In genomic region chr5:126369083-126369482, GRCh38 we compare ENCODE assay signal across 26 cellular contexts. TPM values are rescaled to one million over a fixed set of nuclear protein-coding genes. Genes with fewer than 3 reads are reported as not detected.
DNase-seq lines count a peak whose midpoint lies in the region; ATAC-seq and TF ChIP-seq lines count a peak whose summit lies in the region.
"Had no signal": no experiment of that assay in that cellular context is flagged by ENCODE, and none has a peak within 500 bp of the region (broad histone marks: within the 10 kb centered on the region; RNA-seq: fewer than 3 reads in every experiment).

No MANE protein-coding gene starts in this region.

- no peak overlapping the region for H3K14ac ChIP-seq in mesenchymal stem cell (ENCODE audit: low read length in 2 of 2)

- H3K4me1 Mint-ChIP-seq in endodermal cell = peaks cover 40% of the 10 kb centered on the region

- H3K79me2 ChIP-seq in PC-9 (ENCODE audit: low read depth) = no peaks in the 10 kb centered on the region

- H3K4me2 ChIP-seq in PC-9 = peak overlapping the region; percentile 66
- no peak overlapping the region for H3K4me2 ChIP-seq in mesenchymal stem cell (ENCODE audit: low read length, poor library complexity, severe bottlenecking)

- H3K4me1 ChIP-seq in PC-9 (replicated peaks; ENCODE audit: insufficient read depth) (peaks cover 66% of the 10 kb centered on the region), endodermal cell (ENCODE audit: control insufficient read depth, insufficient read depth, low read length) (peaks cover 6% of the 10 kb centered on the region), mesenchymal stem cell (ENCODE audit: control insufficient read depth, insufficient read depth, low read depth, low read length) (peaks cover 10% of the 10 kb centered on the region)
- H3K4me1 ChIP-seq: psoas muscle had no signal

- intact Hi-C loops in PC-9 (cut with micrococcal nuclease; ENCODE audit: unreplicated experiment) = no loop called here

- in situ Hi-C loops in ACHN (cut with HindIII; ENCODE audit: low pct_ligation_motif_present, low pct_unique_long_range_greater_than_20kb, low sequenced_read_pairs) = loop anchor here (25.0 kb wide), 1 partner anchor 168 kb away; no protein-coding TSS in a partner anchor

- H3K4me3 ChIP-seq in PC-9 (no peak overlapping the region), endodermal cell (ENCODE audit: low read length) (no peak overlapping the region), mesenchymal stem cell (ENCODE audit: insufficient read depth in 1 of 2, low read depth in 1 of 2, low read length in 2 of 2) (no peak overlapping the region)
- H3K4me3 ChIP-seq: adrenal gland, psoas muscle, SJSA1, thyroid gland had no signal

- H3K18ac ChIP-seq in mesenchymal stem cell (ENCODE audit: low read depth in 1 of 2, low read length in 2 of 2) = no peak overlapping the region

- no peaks in the 10 kb centered on the region for H3K36me3 ChIP-seq in PC-9 (ENCODE audit: low read depth)
- no peaks in the 10 kb centered on the region for H3K36me3 ChIP-seq in endodermal cell (ENCODE audit: control insufficient read depth, insufficient read depth, low read length)
- H3K36me3 ChIP-seq in mesenchymal stem cell (ENCODE audit: control insufficient read depth in 1 of 2, insufficient read depth in 2 of 2, low read depth in 1 of 2, low read length in 2 of 2) = no peaks in the 10 kb centered on the region
- H3K36me3 ChIP-seq: adrenal gland, SJSA1, thyroid gland had no signal

- 94% methylated on average over 2 of the region's 2 CpGs; no CpG with 5 or more reads in 1 of the 2 experiments for WGBS in endodermal cell (ENCODE audit: insufficient coverage in 1 of 2, insufficient read length in 1 of 2), 2 experiments
- WGBS in mesenchymal stem cell = no CpG with 5 or more reads among the region's 2 CpGs

- no peak overlapping the region for H2BK120ac ChIP-seq in mesenchymal stem cell (ENCODE audit: low read depth, low read length)

- no peaks in the 10 kb centered on the region for H4K20me1 ChIP-seq in PC-9 (ENCODE audit: insufficient read depth)

- H3K9me3 Mint-ChIP-seq in endodermal cell = no peaks in the 10 kb centered on the region
- H3K9me3 Mint-ChIP-seq: activated naive CD4-positive, alpha-beta T cell treated with anti-CD3 and anti-CD28 coated beads for 36 hours; activated T-helper 1 cell treated with anti-CD3 and anti-CD28 coated beads, Interleukin-12 subunit alpha, Interleukin-12 subunit beta, Interleukin-2, Interleukin-4 antibody, amounts not matched to agents 30 ng/mL and 10 ng/mL and 1 ng/mL, durations not matched to agents 14 hours and 24 hours and 36 hours; brain; stimulated activated naive CD8-positive, alpha-beta T cell treated with anti-CD3 and anti-CD28 coated beads, Interleukin-15, amount 100 ng/mL, for 72 hours had no signal

- no peaks in the 10 kb centered on the region for H3K36me3 Mint-ChIP-seq in endodermal cell (ENCODE audit: low read depth)
- H3K36me3 Mint-ChIP-seq: brain had no signal

- H2AFZ ChIP-seq in PC-9 (no peak overlapping the region), mesenchymal stem cell (ENCODE audit: low read depth, low read length) (no peak overlapping the region)

- no peak overlapping the region for H3K4me3 Mint-ChIP-seq in endodermal cell
- H3K4me3 Mint-ChIP-seq: activated naive CD4-positive, alpha-beta T cell treated with anti-CD3 and anti-CD28 coated beads for 36 hours; activated T-helper 1 cell treated with anti-CD3 and anti-CD28 coated beads, Interleukin-12 subunit alpha, Interleukin-12 subunit beta, Interleukin-2, Interleukin-4 antibody, amounts not matched to agents 30 ng/mL and 10 ng/mL and 1 ng/mL, durations not matched to agents 14 hours and 24 hours and 36 hours; brain; stimulated activated naive CD8-positive, alpha-beta T cell treated with anti-CD3 and anti-CD28 coated beads, Interleukin-15, amount 100 ng/mL, for 72 hours had no signal

- H3K79me1 ChIP-seq in mesenchymal stem cell (replicated peaks; ENCODE audit: low read length, poor library complexity, severe bottlenecking) = peaks cover 1% of the 10 kb centered on the region

- no peak overlapping the region for H4K91ac ChIP-seq in mesenchymal stem cell (ENCODE audit: low read length)

- no peak for ATAC-seq in HG02970 (IDR thresholded peaks at IDR 0.05; ENCODE audit: low FRiP score, unreplicated experiment)
- ATAC-seq: activated CD4-positive, CD25-positive, alpha-beta regulatory T cell treated with anti-CD3 and anti-CD28 coated beads, Interleukin-2, amount 50 U/mL, for 24 hours; psoas muscle; stimulated activated naive CD8-positive, alpha-beta T cell treated with anti-CD3 and anti-CD28 coated beads, Interleukin-15, amount 100 ng/mL, for 72 hours had no signal

- no peaks in the 10 kb centered on the region for H3K9me3 ChIP-seq in PC-9 (ENCODE audit: insufficient read depth, low read depth)
- H3K9me3 ChIP-seq in endodermal cell (ENCODE audit: control insufficient read depth, low read length) = no peaks in the 10 kb centered on the region
- H3K9me3 ChIP-seq in mesenchymal stem cell (ENCODE audit: control insufficient read depth, low read length) = no peaks in the 10 kb centered on the region
- H3K9me3 ChIP-seq: adrenal gland, psoas muscle, SJSA1, thyroid gland had no signal

- peaks cover 11% of the 10 kb centered on the region; the same call in 1 of the 2 replicates for H3F3A ChIP-seq in PC-9 (ENCODE audit: insufficient read depth, low read depth)

- DNase-seq in PC-9 (no peak), endodermal cell (no peak), mesenchymal stem cell (no peak), cortex of kidney (lab: John Stamatoyannopoulos, UW) (no peak), pons (ENCODE audit: low spot score) (no peak), ACHN (no peak)
- DNase-seq: activated CD4-positive, alpha-beta T cell treated with anti-CD3 and anti-CD28 coated beads, Interleukin-2, amount 50 U/mL, for 48 hours; activated CD8-positive, alpha-beta memory T cell treated with anti-CD3 and anti-CD28 coated beads, Interleukin-2, amount 50 U/mL, for 4 hours; activated naive CD4-positive, alpha-beta T cell treated with anti-CD3 and anti-CD28 coated beads for 36 hours; adrenal gland; C1 segment of cervical spinal cord; DND-41; IMR-90; NCI-H1048; NCI-H1694; NCI-H524; NK-92 treated with Interleukin-12 subunit alpha and Interleukin-12 subunit beta, amount 100 ng/mL, for 24 hours; psoas muscle; stimulated activated naive CD8-positive, alpha-beta T cell treated with anti-CD3 and anti-CD28 coated beads, Interleukin-15, amount 100 ng/mL, for 72 hours; thyroid gland had no signal

- TF ChIP-seq CTCF in PC-9 (conservative IDR thresholded peaks at IDR 0.05) (no peak), endodermal cell (conservative IDR thresholded peaks at IDR 0.05) (no peak)

- POLR2A ChIA-PET in PC-9 (lab: Charles Lee; ENCODE audit: unreplicated experiment) = no interaction called here

- no peak overlapping the region for H2BK15ac ChIP-seq in mesenchymal stem cell (ENCODE audit: low read depth, poor library complexity, severe bottlenecking)

- no peak overlapping the region for H3K4ac ChIP-seq in mesenchymal stem cell (ENCODE audit: low read depth in 1 of 2, low read length in 2 of 2)

- peak overlapping the region; percentile 2; the same call in 1 of the 2 replicates for H3K27ac ChIP-seq in PC-9
- no peak overlapping the region for H3K27ac ChIP-seq in endodermal cell (ENCODE audit: low read depth, low read length)
- H3K27ac ChIP-seq in mesenchymal stem cell (ENCODE audit: low read length, poor library complexity, severe bottlenecking) = no peak overlapping the region
- H3K27ac ChIP-seq: HL-60, psoas muscle, SJSA1 had no signal

- peak overlapping the region; percentile 19 for H3K27ac Mint-ChIP-seq in endodermal cell
- H3K27ac Mint-ChIP-seq: activated naive CD4-positive, alpha-beta T cell treated with anti-CD3 and anti-CD28 coated beads for 36 hours; activated T-helper 1 cell treated with anti-CD3 and anti-CD28 coated beads, Interleukin-12 subunit alpha, Interleukin-12 subunit beta, Interleukin-2, Interleukin-4 antibody, amounts not matched to agents 30 ng/mL and 10 ng/mL and 1 ng/mL, durations not matched to agents 14 hours and 24 hours and 36 hours had no signal

- CTCF ChIA-PET in PC-9 (lab: Charles Lee) = no interaction called here

- no peak overlapping the region for H2BK5ac ChIP-seq in mesenchymal stem cell (ENCODE audit: low read depth, low read length, poor library complexity, severe bottlenecking)

- H2AK5ac ChIP-seq in mesenchymal stem cell (ENCODE audit: low read length, severe bottlenecking) = peak overlapping the region; percentile 89

- no peaks in the 10 kb centered on the region for H3K9me2 ChIP-seq in PC-9 (ENCODE audit: insufficient read depth)

- H3K27me3 Mint-ChIP-seq in endodermal cell (ENCODE audit: insufficient read depth) = no peaks in the 10 kb centered on the region
- H3K27me3 Mint-ChIP-seq: stimulated activated naive CD8-positive, alpha-beta T cell treated with anti-CD3 and anti-CD28 coated beads, Interleukin-15, amount 100 ng/mL, for 72 hours had no signal

- no peak overlapping the region for H4K8ac ChIP-seq in mesenchymal stem cell (ENCODE audit: low read length)

- no peak overlapping the region for H3K23ac ChIP-seq in mesenchymal stem cell (ENCODE audit: low read length in 2 of 2)

- no TSS peak for BruUV-seq in PC-9 (replicated peaks; lab: Mats Ljungman, UMichigan)

- H3K9ac ChIP-seq in endodermal cell (ENCODE audit: extremely low read depth, low read length, poor library complexity, severe bottlenecking) = no peak overlapping the region
- H3K9ac ChIP-seq in mesenchymal stem cell (ENCODE audit: low read length) = no peak overlapping the region

- H3K27me3 ChIP-seq in PC-9 (ENCODE audit: insufficient read depth, low read depth) = no peaks in the 10 kb centered on the region
- no peaks in the 10 kb centered on the region for H3K27me3 ChIP-seq in endodermal cell (ENCODE audit: control insufficient read depth, insufficient read depth, low read length, poor library complexity, severe bottlenecking)
- no peaks in the 10 kb centered on the region for H3K27me3 ChIP-seq in mesenchymal stem cell (ENCODE audit: control insufficient read depth in 1 of 2, insufficient read depth in 1 of 2, low read length in 2 of 2)
- H3K27me3 ChIP-seq: adrenal gland, SJSA1, thyroid gland had no signal

- H2BK12ac ChIP-seq in mesenchymal stem cell (ENCODE audit: low read length in 2 of 2) = no peak overlapping the region

RNA-seq across cellular contexts. Expression of gene GRAMD2B, which starts 54.1 kb away (rescaled TPM):
- 10.0 and 11.7 TPM in 2 replicates for total RNA-seq in PC-9 (2021)
- total RNA-seq in endodermal cell = 10 to 100 TPM in 1 of 2 donors, 1 to 10 TPM in 1; 8.4 to 11.1 TPM
- polyA plus RNA-seq in endodermal cell (2013, experiment 1 of 2) = 4.0 TPM
- 6.3 TPM for polyA plus RNA-seq in endodermal cell (2013, experiment 2 of 2)
- 26.5 TPM for polyA plus RNA-seq in mesenchymal stem cell (2013, experiment 1 of 2)
- 26.7 TPM for polyA plus RNA-seq in mesenchymal stem cell (2013, experiment 2 of 2)
